In the genomic region with DNA sequence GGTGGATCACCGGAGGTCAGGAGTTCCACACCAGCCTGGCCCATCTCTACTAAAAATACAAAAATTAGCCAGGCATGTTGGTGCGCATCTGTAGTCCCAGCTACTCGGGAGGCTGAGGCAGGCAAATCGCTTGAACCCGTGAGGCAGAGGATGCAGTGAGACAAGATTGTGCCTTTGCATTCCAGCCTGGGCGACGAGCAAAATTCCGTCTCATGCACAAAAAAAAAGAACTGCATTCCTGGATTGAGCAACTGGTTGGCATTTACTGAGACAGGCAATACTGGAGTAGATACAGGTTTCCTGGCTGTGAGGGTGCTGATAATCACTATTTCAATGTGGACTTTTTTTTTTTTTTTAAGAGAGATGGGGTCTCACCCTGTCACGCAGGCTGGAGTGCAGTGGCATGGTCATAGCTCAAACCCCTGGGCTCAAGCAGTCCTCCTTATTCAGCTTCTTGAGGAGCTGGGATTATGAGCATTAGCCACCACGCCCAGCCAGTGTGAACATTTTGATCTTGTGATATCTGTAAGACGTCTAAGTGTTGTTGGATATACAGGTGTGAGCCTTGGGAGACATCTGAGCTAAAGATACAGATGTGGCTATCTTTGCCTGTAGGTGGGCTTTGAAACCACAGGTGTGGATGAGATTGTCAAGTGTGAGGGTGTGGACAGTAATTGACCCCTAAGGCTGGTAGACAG, we compare ENCODE assay signal across 19 cellular contexts. TPM values are rescaled to one million over a fixed set of nuclear protein-coding genes. Genes with fewer than 3 reads are reported as not detected.
DNase-seq lines count a peak whose midpoint lies in the region; TF ChIP-seq lines count a peak whose summit lies in the region.
"Had no signal": no experiment of that assay in that cellular context is flagged by ENCODE, and none has a peak within 500 bp of the region (broad histone marks: within the 10 kb centered on the region; RNA-seq: fewer than 3 reads in every experiment).

No MANE protein-coding gene starts in this region.

- peaks cover 2% of the 10 kb centered on the region for H3K36me3 Mint-ChIP-seq in activated naive CD4-positive, alpha-beta T cell treated with anti-CD3 and anti-CD28 coated beads, Interleukin-2, amount 10 ng/mL, durations not matched to agents 7 days and 5 days
- peaks cover 22% of the 10 kb centered on the region for H3K36me3 Mint-ChIP-seq in endothelial cell (ENCODE audit: low read depth, unreplicated experiment)
- H3K36me3 Mint-ChIP-seq in type B pancreatic cell, result peaks cover 4% of the 10 kb centered on the region

- H3K79me1 ChIP-seq in trophoblast cell (ENCODE audit: low read length), result peaks cover 2% of the 10 kb centered on the region

- no peak overlapping the region for H3K23ac ChIP-seq in trophoblast cell (ENCODE audit: low read length)

- no peak overlapping the region for H3K9ac ChIP-seq in trophoblast cell (ENCODE audit: low read length)
- H3K9ac ChIP-seq: BLaER1 treated with 17β-estradiol and CSF1 and Interleukin-3, amounts not matched to agents 10 nM and 100 nM had no signal

- peak overlapping the region; percentile 43 for H3K27ac Mint-ChIP-seq in activated naive CD4-positive, alpha-beta T cell treated with anti-CD3 and anti-CD28 coated beads, Interleukin-2, amount 10 ng/mL, durations not matched to agents 7 days and 5 days
- H3K27ac Mint-ChIP-seq in endothelial cell (ENCODE audit: unreplicated experiment), result no peak overlapping the region
- peak overlapping the region; percentile 13 for H3K27ac Mint-ChIP-seq in type B pancreatic cell
- H3K27ac Mint-ChIP-seq: CD8-positive, alpha-beta T cell; HFFc6 had no signal

- peaks cover 1% of the 10 kb centered on the region for H3K79me2 ChIP-seq in trophoblast cell (ENCODE audit: control insufficient read depth, insufficient read depth, low read length, poor library complexity)

- H4K91ac ChIP-seq in trophoblast cell (ENCODE audit: low read depth, low read length), result peak overlapping the region; percentile 19

- H2BK120ac ChIP-seq in trophoblast cell (ENCODE audit: insufficient read depth, low read length, poor library complexity), result no peak overlapping the region

- H3K9me3 ChIP-seq in trophoblast cell (ENCODE audit: insufficient read depth, low read depth, low read length), result peaks cover 1% of the 10 kb centered on the region
- H3K9me3 ChIP-seq: A549; BLaER1 treated with 17β-estradiol and CSF1 and Interleukin-3, amounts not matched to agents 10 nM and 100 nM had no signal

- no peak overlapping the region for H2BK12ac ChIP-seq in trophoblast cell (ENCODE audit: low read length)

- no peak overlapping the region for H2AFZ ChIP-seq in trophoblast cell (ENCODE audit: insufficient read depth, low read length, poor library complexity)

- no peak overlapping the region for H3K4me3 Mint-ChIP-seq in activated naive CD4-positive, alpha-beta T cell treated with anti-CD3 and anti-CD28 coated beads, Interleukin-2, amount 10 ng/mL, durations not matched to agents 7 days and 5 days
- H3K4me3 Mint-ChIP-seq in endothelial cell (ENCODE audit: unreplicated experiment) (peak overlapping the region; percentile 22), type B pancreatic cell (no peak overlapping the region)
- H3K4me3 Mint-ChIP-seq: CD8-positive, alpha-beta T cell; HFFc6 had no signal

- no peak overlapping the region for H4K8ac ChIP-seq in trophoblast cell (ENCODE audit: low read depth, low read length)

- H3K4ac ChIP-seq in trophoblast cell (ENCODE audit: low read depth, low read length), result no peak overlapping the region

- H2AK5ac ChIP-seq in trophoblast cell (ENCODE audit: low read length), result no peak overlapping the region

- no peak overlapping the region for H3K27ac ChIP-seq in trophoblast cell (ENCODE audit: low read depth, low read length)
- H3K27ac ChIP-seq: 22Rv1; A549; BLaER1 treated with 17β-estradiol and CSF1 and Interleukin-3, amounts not matched to agents 10 nM and 100 nM; HL-60 had no signal

- H3K18ac ChIP-seq in trophoblast cell (ENCODE audit: low read length), result no peak overlapping the region

- DNase-seq in activated naive CD4-positive, alpha-beta T cell treated with anti-CD3 and anti-CD28 coated beads, Interleukin-2, amount 10 ng/mL, durations not matched to agents 7 days and 5 days, result no peak
- DNase-seq in activated naive CD4-positive, alpha-beta T cell treated with anti-CD3 and anti-CD28 coated beads, Interleukin-2, amount 50 U/mL, for 16 hours, result no peak
- DNase-seq in endothelial cell (ENCODE audit: low spot score) (no peak), trophoblast cell (peak; percentile 85 to 97), type B pancreatic cell (ENCODE audit: extremely low spot score, unreplicated experiment) (no peak), anterior cingulate cortex (lab: John Stamatoyannopoulos, UW) (no peak), NCI-H1436 treated with DMSO at 0.1 percent for 48 hours (lab: John Stamatoyannopoulos, UW) (no peak), NCI-H1436 (lab: John Stamatoyannopoulos, UW) (no peak)
- DNase-seq: Calu3; CD8-positive, alpha-beta T cell; DMS79 treated with DMSO at 0.1 percent for 48 hours; GF-D8; GOT3; H7; HFFc6 had no signal

- CTCF ChIA-PET in activated naive CD4-positive, alpha-beta T cell treated with anti-CD3 and anti-CD28 coated beads, Interleukin-2, amount 10 ng/mL, durations not matched to agents 7 days and 5 days (lab: Charles Lee), result no interaction called here

- H3K4me1 Mint-ChIP-seq in activated naive CD4-positive, alpha-beta T cell treated with anti-CD3 and anti-CD28 coated beads, Interleukin-2, amount 10 ng/mL, durations not matched to agents 7 days and 5 days, result peaks cover 20% of the 10 kb centered on the region
- H3K4me1 Mint-ChIP-seq in endothelial cell (ENCODE audit: unreplicated experiment) (peaks cover 5% of the 10 kb centered on the region), type B pancreatic cell (ENCODE audit: unreplicated experiment) (peaks cover 7% of the 10 kb centered on the region)

- WGBS in trophoblast cell (ENCODE audit: extremely low coverage, insufficient coverage, insufficient read length), result no CpG with 5 or more reads among the region's 11 CpGs

- TF ChIP-seq CTCF in endothelial cell (IDR thresholded peaks at IDR 0.05; ENCODE audit: unreplicated experiment) (no peak), type B pancreatic cell (conservative IDR thresholded peaks at IDR 0.05) (no peak)

- H3K36me3 ChIP-seq in trophoblast cell (ENCODE audit: control insufficient read depth in 1 of 2, insufficient read depth in 2 of 2, low read length in 2 of 2), result no peaks in the 10 kb centered on the region

- H2BK5ac ChIP-seq in trophoblast cell (ENCODE audit: low read depth, low read length, poor library complexity), result no peak overlapping the region

- no peaks in the 10 kb centered on the region for H3K9me3 Mint-ChIP-seq in activated naive CD4-positive, alpha-beta T cell treated with anti-CD3 and anti-CD28 coated beads, Interleukin-2, amount 10 ng/mL, durations not matched to agents 7 days and 5 days
- H3K9me3 Mint-ChIP-seq in endothelial cell (ENCODE audit: unreplicated experiment) (no peaks in the 10 kb centered on the region), type B pancreatic cell (no peaks in the 10 kb centered on the region)
- H3K9me3 Mint-ChIP-seq: CD8-positive, alpha-beta T cell; HFFc6 had no signal

- H3K4me2 ChIP-seq in trophoblast cell (ENCODE audit: low read length), result no peak overlapping the region
- H3K4me2 ChIP-seq: A549; BLaER1 treated with 17β-estradiol and CSF1 and Interleukin-3, amounts not matched to agents 10 nM and 100 nM had no signal

- H3K4me1 ChIP-seq in trophoblast cell (ENCODE audit: control insufficient read depth in 1 of 2, insufficient read depth in 2 of 2, low read length in 2 of 2), result no peaks in the 10 kb centered on the region

- H3K27me3 ChIP-seq in trophoblast cell (ENCODE audit: insufficient read depth, low read length), result no peaks in the 10 kb centered on the region
- H3K27me3 ChIP-seq: BLaER1 treated with 17β-estradiol and CSF1 and Interleukin-3, amounts not matched to agents 10 nM and 100 nM had no signal

- H3K14ac ChIP-seq in trophoblast cell (ENCODE audit: low read length), result no peak overlapping the region

- H3K4me3 ChIP-seq in trophoblast cell (ENCODE audit: low read depth, low read length), result no peak overlapping the region
- H3K4me3 ChIP-seq: A549; BLaER1 treated with 17β-estradiol and CSF1 and Interleukin-3, amounts not matched to agents 10 nM and 100 nM had no signal

- no peaks in the 10 kb centered on the region for H3K27me3 Mint-ChIP-seq in activated naive CD4-positive, alpha-beta T cell treated with anti-CD3 and anti-CD28 coated beads, Interleukin-2, amount 10 ng/mL, durations not matched to agents 7 days and 5 days
- peaks cover 6% of the 10 kb centered on the region for H3K27me3 Mint-ChIP-seq in endothelial cell (ENCODE audit: unreplicated experiment)
- H3K27me3 Mint-ChIP-seq in type B pancreatic cell, result no peaks in the 10 kb centered on the region

- no peak overlapping the region for H4K12ac ChIP-seq in trophoblast cell (ENCODE audit: low read depth, low read length)

RNA-seq across cellular contexts. Expression of gene CYB5D2, which starts 5.8 kb away (rescaled TPM):
- total RNA-seq in endothelial cell (ENCODE audit: unreplicated experiment) (29.9 TPM), type B pancreatic cell (ENCODE audit: low replicate concordance) (12.3 and 15.0 TPM in 2 replicates)
- polyA plus RNA-seq in trophoblast cell (2013), result 7.4 and 8.1 TPM in 2 replicates

RNA-seq across cellular contexts. Expression of gene ZZEF1, which starts 5.9 kb away (rescaled TPM):
- total RNA-seq in endothelial cell (ENCODE audit: unreplicated experiment) (43.3 TPM), type B pancreatic cell (ENCODE audit: low replicate concordance) (34.9 and 35.0 TPM in 2 replicates)
- polyA plus RNA-seq in trophoblast cell (2013), result 19.6 and 20.6 TPM in 2 replicates

Comparison
In these comparisons a context has a peak if more than half of its experiments do, and no peak if none do; other contexts are left out.
1. DNase-seq: peak in trophoblast cell (2 of 2); none in activated naive CD4-positive, alpha-beta T cell treated with anti-CD3 and anti-CD28 coated beads, Interleukin-2, amount 10 ng/mL, durations not matched to agents 7 days and 5 days (single experiment), activated naive CD4-positive, alpha-beta T cell treated with anti-CD3 and anti-CD28 coated beads, Interleukin-2, amount 50 U/mL, for 16 hours (single experiment), endothelial cell (single experiment), type B pancreatic cell (single experiment), anterior cingulate cortex (0 of 58), NCI-H1436 treated with DMSO at 0.1 percent for 48 hours (single experiment) and NCI-H1436 (single experiment).